Comparison of ENCODE assay signal across 8 cellular contexts in genomic region chr5:141369994-141370848, GRCh38. TPM values are rescaled to one million over a fixed set of nuclear protein-coding genes. Genes with fewer than 3 reads are reported as not detected.
DNase-seq lines count a peak whose midpoint lies in the region; ATAC-seq and TF ChIP-seq lines count a peak whose summit lies in the region.

TSS of gene PCDHGB3 (plus strand) at chr5:141370242. CDS start at chr5:141370395, 153 bp downstream.

- H3K23ac ChIP-seq in trophoblast cell (ENCODE audit: low read length) = no peak within 1 kb of the TSS

- H4K91ac ChIP-seq in trophoblast cell (ENCODE audit: low read depth, low read length) = no peak within 1 kb of the TSS

- no peak within 1 kb of the TSS for H2AK5ac ChIP-seq in trophoblast cell (ENCODE audit: low read length)

- H3K4me3 ChIP-seq in thyroid gland (replicated peaks in 1 of 3) (no peak within 1 kb of the TSS), trophoblast cell (ENCODE audit: low read depth, low read length) (no peak within 1 kb of the TSS)

- H2BK12ac ChIP-seq in trophoblast cell (ENCODE audit: low read length) = no peak within 1 kb of the TSS

- peaks cover 19% of the 10 kb centered on the region for H3K27me3 Mint-ChIP-seq in activated T-helper 2 cell treated with anti-CD3 and anti-CD28 coated beads, Interferon-gamma antibody, Interleukin-2, Interleukin-4, amounts not matched to agents 10 μg/mL and 5 μg/mL and 100 μg/mL, durations not matched to agents 14 hours and 24 hours and 36 hours (ENCODE audit: low read depth)

- H3K18ac ChIP-seq in trophoblast cell (ENCODE audit: low read length) = no peak within 1 kb of the TSS

- H3K27ac ChIP-seq in thyroid gland (no peak within 1 kb of the TSS), caudate nucleus (ENCODE audit: low read depth, low read length) (no peak within 1 kb of the TSS), trophoblast cell (ENCODE audit: low read depth, low read length) (no peak within 1 kb of the TSS)

- H2BK120ac ChIP-seq in trophoblast cell (ENCODE audit: insufficient read depth, low read length, poor library complexity) = no peak within 1 kb of the TSS

- peak within 1 kb of the TSS; percentile 77 for H3K4me3 Mint-ChIP-seq in activated T-helper 2 cell treated with anti-CD3 and anti-CD28 coated beads, Interferon-gamma antibody, Interleukin-2, Interleukin-4, amounts not matched to agents 10 μg/mL and 5 μg/mL and 100 μg/mL, durations not matched to agents 14 hours and 24 hours and 36 hours (ENCODE audit: low read depth)

- intact Hi-C loops in activated T-helper 2 cell treated with anti-CD3 and anti-CD28 coated beads, Interferon-gamma antibody, Interleukin-2, Interleukin-4, amounts not matched to agents 10 μg/mL and 5 μg/mL and 100 μg/mL, durations not matched to agents 14 hours and 24 hours and 36 hours (cut with micrococcal nuclease) = no loop called here
- intact Hi-C loops in left ventricle myocardium superior (cut with micrococcal nuclease) = no loop called here
- intact Hi-C loops in thyroid gland (cut with DNase I) = no loop called here

- no peaks in the 10 kb centered on the region for H3K36me3 ChIP-seq in thyroid gland
- H3K36me3 ChIP-seq in trophoblast cell (ENCODE audit: control insufficient read depth in 1 of 2, insufficient read depth in 2 of 2, low read length in 2 of 2) = peaks cover 2 to 3% of the 10 kb centered on the region in 2 experiments

- no peak within 1 kb of the TSS for H3K9ac ChIP-seq in trophoblast cell (ENCODE audit: low read length)

- no peak within 1 kb of the TSS for H2BK5ac ChIP-seq in trophoblast cell (ENCODE audit: low read depth, low read length, poor library complexity)

- H4K12ac ChIP-seq in trophoblast cell (ENCODE audit: low read depth, low read length) = no peak within 1 kb of the TSS

- peaks cover 5% of the 10 kb centered on the region for H3K36me3 Mint-ChIP-seq in activated T-helper 2 cell treated with anti-CD3 and anti-CD28 coated beads, Interferon-gamma antibody, Interleukin-2, Interleukin-4, amounts not matched to agents 10 μg/mL and 5 μg/mL and 100 μg/mL, durations not matched to agents 14 hours and 24 hours and 36 hours (ENCODE audit: low read depth)

- H3K4me1 ChIP-seq in thyroid gland = no peaks in the 10 kb centered on the region
- no peaks in the 10 kb centered on the region for H3K4me1 ChIP-seq in trophoblast cell (ENCODE audit: control insufficient read depth in 1 of 2, insufficient read depth in 2 of 2, low read length in 2 of 2)

- peak; percentile 96 for ATAC-seq in GM19023 (IDR thresholded peaks at IDR 0.05; ENCODE audit: unreplicated experiment)
- ATAC-seq in HG03439 (IDR thresholded peaks at IDR 0.05; ENCODE audit: unreplicated experiment) = peak; percentile 88
- ATAC-seq in left ventricle myocardium superior = peak; percentile 92

- no peaks in the 10 kb centered on the region for H3K9me3 ChIP-seq in thyroid gland
- peaks cover 38% of the 10 kb centered on the region for H3K9me3 ChIP-seq in trophoblast cell (ENCODE audit: insufficient read depth, low read depth, low read length)

- peaks cover 1% of the 10 kb centered on the region for H3K4me1 Mint-ChIP-seq in activated T-helper 2 cell treated with anti-CD3 and anti-CD28 coated beads, Interferon-gamma antibody, Interleukin-2, Interleukin-4, amounts not matched to agents 10 μg/mL and 5 μg/mL and 100 μg/mL, durations not matched to agents 14 hours and 24 hours and 36 hours (ENCODE audit: low read depth)

- no peak within 1 kb of the TSS for H3K14ac ChIP-seq in trophoblast cell (ENCODE audit: low read length)

- TF ChIP-seq POLR2A in thyroid gland (IDR thresholded peaks at IDR 0.05) = no peak

- H3K4ac ChIP-seq in trophoblast cell (ENCODE audit: low read depth, low read length) = no peak within 1 kb of the TSS

- peaks cover 37% of the 10 kb centered on the region for H3K9me3 Mint-ChIP-seq in activated T-helper 2 cell treated with anti-CD3 and anti-CD28 coated beads, Interferon-gamma antibody, Interleukin-2, Interleukin-4, amounts not matched to agents 10 μg/mL and 5 μg/mL and 100 μg/mL, durations not matched to agents 14 hours and 24 hours and 36 hours

- WGBS in thyroid gland, 2 donors = 13 to 18% methylated on average over 32 of the region's 32 CpGs
- WGBS in trophoblast cell (ENCODE audit: extremely low coverage, insufficient coverage, insufficient read length) = no CpG with 5 or more reads among the region's 32 CpGs

- no peak within 1 kb of the TSS for H3K27ac Mint-ChIP-seq in activated T-helper 2 cell treated with anti-CD3 and anti-CD28 coated beads, Interferon-gamma antibody, Interleukin-2, Interleukin-4, amounts not matched to agents 10 μg/mL and 5 μg/mL and 100 μg/mL, durations not matched to agents 14 hours and 24 hours and 36 hours

- H3K27me3 ChIP-seq in thyroid gland (no peaks in the 10 kb centered on the region), trophoblast cell (ENCODE audit: insufficient read depth, low read length) (no peaks in the 10 kb centered on the region)

- DNase-seq in AG08395 (ENCODE audit: low spot score) (peak; percentile 69), left ventricle myocardium superior (peak; percentile 76), thyroid gland (peak; percentile 50 to 56), caudate nucleus (lab: John Stamatoyannopoulos, UW) (no peak), trophoblast cell (no peak)
- no peak for DNase-seq in activated T-helper 2 cell treated with anti-CD3 and anti-CD28 coated beads, Interferon-gamma antibody, Interleukin-2, Interleukin-4, amounts not matched to agents 10 μg/mL and 5 μg/mL and 100 μg/mL, durations not matched to agents 14 hours and 24 hours and 36 hours (ENCODE audit: low spot score)

- H3K79me1 ChIP-seq in trophoblast cell (ENCODE audit: low read length) = no peaks in the 10 kb centered on the region

- no peak within 1 kb of the TSS for H2AFZ ChIP-seq in trophoblast cell (ENCODE audit: insufficient read depth, low read length, poor library complexity)

- H3K4me2 ChIP-seq in trophoblast cell (ENCODE audit: low read length) = no peak within 1 kb of the TSS

- no peaks in the 10 kb centered on the region for H3K79me2 ChIP-seq in trophoblast cell (ENCODE audit: control insufficient read depth, insufficient read depth, low read length, poor library complexity)

- peak in 3 of 6 experiments; percentile 31 to 46 (median 36) for TF ChIP-seq CTCF in thyroid gland (IDR thresholded peaks at IDR 0.05)

- H4K8ac ChIP-seq in trophoblast cell (ENCODE audit: low read depth, low read length) = no peak within 1 kb of the TSS

RNA-seq across cellular contexts. Expression of gene PCDHGB3, which starts in this region (rescaled TPM):
- 0.46 and 0.85 TPM in 2 replicates for total RNA-seq in activated T-helper 2 cell treated with anti-CD3 and anti-CD28 coated beads, Interferon-gamma antibody, Interleukin-2, Interleukin-4, amounts not matched to agents 10 μg/mL and 5 μg/mL and 100 μg/mL, durations not matched to agents 14 hours and 24 hours and 36 hours
- total RNA-seq in left ventricle myocardium superior (7.2 TPM), thyroid gland (1 to 10 TPM; 5.1 to 9.2 (median 5.8) TPM)
- polyA plus RNA-seq in trophoblast cell (2013) = 0.15 and 0.18 TPM in 2 replicates

Comparison
In these comparisons a context has a peak if more than half of its experiments do, and no peak if none do; other contexts are left out.
1. DNase-seq: peak in AG08395 (single experiment), left ventricle myocardium superior (single experiment) and thyroid gland (2 of 2); none in activated T-helper 2 cell treated with anti-CD3 and anti-CD28 coated beads, Interferon-gamma antibody, Interleukin-2, Interleukin-4, amounts not matched to agents 10 μg/mL and 5 μg/mL and 100 μg/mL, durations not matched to agents 14 hours and 24 hours and 36 hours (single experiment), caudate nucleus (0 of 61) and trophoblast cell (0 of 2).
2. Peak in every context shown above with its lines, with median percentiles within 50 percentile points of each other: ATAC-seq.